In genomic region chr3:119195911-119196310, GRCh38 we compare ENCODE assay signal across 16 cellular contexts. TPM values are rescaled to one million over a fixed set of nuclear protein-coding genes. Genes with fewer than 3 reads are reported as not detected.
"Had no signal": no experiment of that assay in that cellular context is flagged by ENCODE, and none has a peak within 500 bp of the region (broad histone marks: within the 10 kb centered on the region; RNA-seq: fewer than 3 reads in every experiment).

No MANE protein-coding gene starts in this region.

- DNase-seq: activated CD4-positive, alpha-beta T cell treated with anti-CD3 and anti-CD28 coated beads for 4 hours; activated naive CD4-positive, alpha-beta T cell treated with Interleukin-2 at 50 U/mL for 16 hours; cortex of kidney; effector CD8-positive, alpha-beta T cell; glutamatergic neuron; occipital lobe; spleen; stimulated activated CD4-positive, alpha-beta T cell treated with anti-CD3 and anti-CD28 coated beads, Interleukin-1b, Interleukin-23, amount 100 ng/mL, for 48 hours; stimulated activated naive CD4-positive, alpha-beta T cell; substantia nigra; T-cell; upper lobe of left lung; WERI-Rb-1 had no signal

- H3K4me1 ChIP-seq: prostate gland, spleen, upper lobe of left lung had no signal

- H3K4me3 ChIP-seq: prostate gland, spleen, upper lobe of left lung had no signal

- H3K36me3 ChIP-seq: prostate gland, spleen, upper lobe of left lung, WERI-Rb-1 had no signal

- ATAC-seq: left lobe of liver, sciatic nerve, T-cell had no signal

- H3K9me3 ChIP-seq: prostate gland, spleen, upper lobe of left lung had no signal

- H3K27me3 ChIP-seq: spleen, upper lobe of left lung had no signal

- H3K27ac ChIP-seq: prostate gland, spleen, upper lobe of left lung, WERI-Rb-1 had no signal

RNA-seq across cellular contexts. Expression of gene UPK1B, which starts 22.5 kb away (rescaled TPM):
- polyA plus RNA-seq: spleen had no signal

RNA-seq across cellular contexts. Expression of gene TEX55, which starts 49.9 kb away (rescaled TPM):
- polyA plus RNA-seq: spleen had no signal
